In genomic region chr20:49188101-49188784, GRCh38 we compare ENCODE assay signal across 8 cellular contexts. TPM values are rescaled to one million over a fixed set of nuclear protein-coding genes. Genes with fewer than 3 reads are reported as not detected.
A peak's percentile ranks its signal among the peaks of the same experiment; 100 is the strongest.
DNase-seq lines count a peak whose midpoint lies in the region; ATAC-seq and TF ChIP-seq lines count a peak whose summit lies in the region.

Gene STAU1 (minus strand): TSS chr20:49188334. CDS start chr20:49166201, 22,133 bp downstream.

- H3K27ac ChIP-seq in hepatocyte, result peak within 1 kb of the TSS; percentile 98
- peak within 1 kb of the TSS; percentile 58 to 67 for H3K27ac ChIP-seq in aorta (ENCODE audit: low read depth in 1 of 2, low read length in 2 of 2)

- H2AFZ ChIP-seq in hepatocyte, result peak within 1 kb of the TSS; percentile 99

- H3K9me3 ChIP-seq in hepatocyte (ENCODE audit: low read depth), result no peaks in the 10 kb centered on the region
- no peaks in the 10 kb centered on the region for H3K9me3 ChIP-seq in aorta (ENCODE audit: control insufficient read depth, low read length)

- H3K4me1 ChIP-seq in hepatocyte (ENCODE audit: insufficient read depth) (peaks cover 30% of the 10 kb centered on the region), aorta (ENCODE audit: control insufficient read depth in 1 of 2, insufficient read depth in 2 of 2, low read length in 2 of 2) (no peaks in the 10 kb centered on the region)

- ATAC-seq in GM18511 (IDR thresholded peaks at IDR 0.05; ENCODE audit: unreplicated experiment) (peak; percentile 94), HG03025 (IDR thresholded peaks at IDR 0.05; ENCODE audit: low FRiP score, unreplicated experiment) (peak; percentile 82), aorta (ENCODE audit: low FRiP score) (peak; percentile 99)

- H3K4me2 ChIP-seq in hepatocyte, result peak within 1 kb of the TSS; percentile 82

- DNase-seq in NCI-H2081 treated with DMSO at 0.1 percent for 48 hours (lab: John Stamatoyannopoulos, UW), result peak; percentile 69
- peak; percentile 98 for DNase-seq in T1000 (lab: John Stamatoyannopoulos, UW)
- peak; percentile 99 for DNase-seq in astrocyte of the hippocampus (ENCODE audit: low read depth, low spot score)
- DNase-seq in hepatocyte (ENCODE audit: low spot score), result peak; percentile 98
- DNase-seq in renal cortical epithelial cell (ENCODE audit: low read depth), result peak; percentile 81
- DNase-seq in aorta, result peak; percentile 97 to 98

- H3K4me3 ChIP-seq in hepatocyte (peak within 1 kb of the TSS; percentile 58), aorta (ENCODE audit: low read length in 2 of 2) (peak within 1 kb of the TSS; percentile 95 to 98)

- TF ChIP-seq CTCF in hepatocyte (IDR thresholded peaks at IDR 0.05; ENCODE audit: poor library complexity), result no peak

- H3K27me3 ChIP-seq in hepatocyte (no peaks in the 10 kb centered on the region), aorta (ENCODE audit: control insufficient read depth in 1 of 2, insufficient read depth in 2 of 2, low read length in 1 of 2) (no peaks in the 10 kb centered on the region)

- under 1% methylated on average over 30 of the region's 61 CpGs for WGBS in hepatocyte (ENCODE audit: low lambda C conversion rate, missing lambda C conversion rate)
- WGBS in aorta, 2 donors, result 1% methylated on average over 18 to 61 of the region's 61 CpGs

- H4K20me1 ChIP-seq in hepatocyte (ENCODE audit: insufficient read depth, poor library complexity, severe bottlenecking), result peaks cover 36% of the 10 kb centered on the region

- H3K79me2 ChIP-seq in hepatocyte, result peaks cover 44% of the 10 kb centered on the region

- H3K9me2 ChIP-seq in hepatocyte (replicated peaks; ENCODE audit: insufficient read depth), result no peaks in the 10 kb centered on the region

- intact Hi-C loops in aorta (cut with DNase I), result loop anchor here in 1 of 2 donors (10.0 kb wide), 1 partner anchor 53 kb away; no protein-coding TSS in a partner anchor

- H3K36me3 ChIP-seq in hepatocyte (replicated peaks; ENCODE audit: insufficient read depth, low read depth), result no peaks in the 10 kb centered on the region
- no peaks in the 10 kb centered on the region for H3K36me3 ChIP-seq in aorta (ENCODE audit: control insufficient read depth in 1 of 2, insufficient read depth in 2 of 2, low read length in 1 of 2)

RNA-seq across cellular contexts. Expression of gene STAU1, which starts in this region (rescaled TPM):
- total RNA-seq in hepatocyte (79.2 and 84.5 TPM in 2 replicates), renal cortical epithelial cell (47.2 and 117 TPM in 2 replicates), aorta (10 to 100 TPM; 72.5 to 81.3 TPM)
- polyA plus RNA-seq in hepatocyte (64.7 and 72.9 TPM in 2 replicates), aorta (10 to 100 TPM; 39.1 to 47.8 TPM)

Comparison
In these comparisons a context has a peak if more than half of its experiments do, and no peak if none do; other contexts are left out.
1. Peak in every context shown above with its lines: DNase-seq, ATAC-seq, H3K4me3 ChIP-seq and H3K27ac ChIP-seq.